Comparison of ENCODE assay signal across 23 cellular contexts in genomic region chr4:164952551-164952950, GRCh38.
"Had no signal": no experiment of that assay in that cellular context is flagged by ENCODE, and none has a peak within 500 bp of the region (broad histone marks: within the 10 kb centered on the region; RNA-seq: fewer than 3 reads in every experiment).

No MANE protein-coding gene starts in this region.

- H3K27ac Mint-ChIP-seq: activated B cell treated with CpG ODN at 0.5 μM for 24 hours; activated CD4-positive, alpha-beta T cell treated with anti-CD3 and anti-CD28 coated beads for 36 hours; activated CD8-positive, alpha-beta T cell treated with anti-CD3 and anti-CD28 coated beads for 36 hours; activated naive CD4-positive, alpha-beta T cell treated with anti-CD3 and anti-CD28 coated beads, Interleukin-2, amount 50 U/mL, for 24 hours; T-helper 17 cell had no signal

- ATAC-seq: activated CD4-positive, alpha-beta T cell treated with anti-CD3 and anti-CD28 coated beads for 36 hours; activated CD8-positive, alpha-beta T cell treated with anti-CD3 and anti-CD28 coated beads for 36 hours; T-helper 17 cell had no signal

- DNase-seq: activated B cell treated with CpG ODN at 0.5 μM for 24 hours; activated CD4-positive, alpha-beta T cell treated with anti-CD3 and anti-CD28 coated beads for 36 hours; activated CD8-positive, alpha-beta memory T cell treated with anti-CD3 and anti-CD28 coated beads, Interleukin-2, amount 50 U/mL, for 48 hours; activated CD8-positive, alpha-beta T cell treated with anti-CD3 and anti-CD28 coated beads for 36 hours; activated naive CD4-positive, alpha-beta T cell; activated T-cell treated with anti-CD3 and anti-CD28 coated beads, Interleukin-2, amount 50 U/mL, for 1 hour; aorta; central memory CD4-positive, alpha-beta T cell; cortex of kidney; NCI-H1092; NCI-H1436; NCI-H1694 treated with DMSO at 0.1 percent for 48 hours; NCI-H2029 treated with DMSO at 0.1 percent for 48 hours; NCI-H2171; NCI-H2227 treated with DMSO at 0.1 percent for 48 hours; NCI-H446 treated with DMSO at 0.1 percent for 48 hours; NCI-H524 treated with DMSO at 0.1 percent for 48 hours; PC-9; SIG-M5; T-helper 17 cell; T-helper 9 cell had no signal

- H3K4me2 ChIP-seq: KMS-11, PC-9 had no signal

- H3K27ac ChIP-seq: KMS-11, PC-9 had no signal

- H2AFZ ChIP-seq: PC-9 had no signal

- H3K9ac ChIP-seq: KMS-11 had no signal

- H3K4me3 ChIP-seq: PC-9 had no signal

- H3K4me3 Mint-ChIP-seq: activated B cell treated with CpG ODN at 0.5 μM for 24 hours; activated CD4-positive, alpha-beta T cell treated with anti-CD3 and anti-CD28 coated beads for 36 hours; activated CD8-positive, alpha-beta T cell treated with anti-CD3 and anti-CD28 coated beads for 36 hours; activated naive CD4-positive, alpha-beta T cell treated with anti-CD3 and anti-CD28 coated beads, Interleukin-2, amount 50 U/mL, for 24 hours; T-helper 17 cell had no signal
